In the genomic region with DNA sequence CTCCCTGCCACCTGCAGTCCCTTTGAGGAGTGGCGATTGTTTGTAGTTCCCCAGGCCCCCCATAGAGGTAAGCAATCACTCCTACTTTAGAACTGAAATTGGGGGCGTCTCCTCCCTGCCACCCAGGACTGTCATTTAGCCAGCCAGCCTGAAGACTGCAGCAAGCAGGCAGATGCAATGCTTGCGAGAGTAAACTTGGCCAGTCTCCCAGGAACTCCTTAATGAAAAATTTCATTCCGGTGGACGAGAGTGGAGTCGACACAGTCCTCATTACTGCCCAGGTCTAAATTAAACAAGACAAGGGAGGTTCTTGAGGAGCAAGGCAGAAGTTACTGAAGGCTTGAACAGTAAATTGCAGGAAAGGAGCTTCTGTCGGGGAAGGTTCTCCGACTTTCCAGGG, we compare ENCODE assay signal across 16 cellular contexts.
DNase-seq lines count a peak whose midpoint lies in the region; ATAC-seq and TF ChIP-seq lines count a peak whose summit lies in the region.
"Had no signal": no experiment of that assay in that cellular context is flagged by ENCODE, and none has a peak within 500 bp of the region (broad histone marks: within the 10 kb centered on the region; RNA-seq: fewer than 3 reads in every experiment).

No MANE protein-coding gene starts in this region.

- H3K36me3 ChIP-seq in gastroesophageal sphincter (no peaks in the 10 kb centered on the region), mesendoderm (ENCODE audit: control insufficient read depth, insufficient read depth, low read length) (no peaks in the 10 kb centered on the region)
- H3K36me3 ChIP-seq: SJCRH30 had no signal

- no peaks in the 10 kb centered on the region for H3K27me3 Mint-ChIP-seq in natural killer cell (ENCODE audit: low read depth in 2 of 2)
- H3K27me3 Mint-ChIP-seq in natural killer cell treated with Interleukin-12 subunit alpha and Interleukin-12 subunit beta and Interleukin-15 and Interleukin-18, amount 100 ng/mL, for 72 hours: no peaks in the 10 kb centered on the region
- H3K27me3 Mint-ChIP-seq: activated T-helper 17 cell treated with anti-CD3 and anti-CD28 coated beads, Interleukin-2, amount 50 U/mL, for 72 hours had no signal

- H3K27ac ChIP-seq in gastroesophageal sphincter (no peak overlapping the region), mesendoderm (ENCODE audit: low read depth, low read length) (no peak overlapping the region)
- H3K27ac ChIP-seq: C4-2B, SJCRH30 had no signal

- ATAC-seq in natural killer cell: no peak
- ATAC-seq in natural killer cell treated with Interleukin-12 subunit alpha and Interleukin-12 subunit beta and Interleukin-15 and Interleukin-18, amount 100 ng/mL, for 72 hours: no peak
- peak; percentile 49 for ATAC-seq in gastroesophageal sphincter
- no peak for ATAC-seq in GM21825 (IDR thresholded peaks at IDR 0.05; ENCODE audit: unreplicated experiment)
- ATAC-seq in GM21786 (IDR thresholded peaks at IDR 0.05; ENCODE audit: unreplicated experiment): no peak
- ATAC-seq: activated CD4-positive, CD25-positive, alpha-beta regulatory T cell treated with anti-CD3 and anti-CD28 coated beads, Interleukin-2, amount 50 U/mL, for 24 hours; activated T-helper 17 cell treated with anti-CD3 and anti-CD28 coated beads, Interleukin-2, amount 50 U/mL, for 72 hours; esophagus mucosa had no signal

- H4K8ac ChIP-seq in mesendoderm (ENCODE audit: low read depth, low read length): no peak overlapping the region

- TF ChIP-seq CTCF in natural killer cell (IDR thresholded peaks at IDR 0.05): no peak
- no peak for TF ChIP-seq CTCF in gastroesophageal sphincter (IDR thresholded peaks at IDR 0.05)

- no peak overlapping the region for H3K23ac ChIP-seq in mesendoderm (ENCODE audit: low read length)

- peak overlapping the region; percentile 65 to 94 for H3K27ac Mint-ChIP-seq in natural killer cell
- peak overlapping the region in 1 of 2 donors; percentile 94 for H3K27ac Mint-ChIP-seq in natural killer cell treated with Interleukin-12 subunit alpha and Interleukin-12 subunit beta and Interleukin-15 and Interleukin-18, amount 100 ng/mL, for 72 hours
- H3K27ac Mint-ChIP-seq: activated T-helper 17 cell treated with anti-CD3 and anti-CD28 coated beads, Interleukin-2, amount 50 U/mL, for 72 hours had no signal

- H3K9ac ChIP-seq in mesendoderm (ENCODE audit: low read length): no peak overlapping the region

- H4K5ac ChIP-seq in mesendoderm (ENCODE audit: low read length): no peak overlapping the region

- DNase-seq in natural killer cell (no peak), NCI-H446 treated with DMSO at 0.1 percent for 48 hours (lab: John Stamatoyannopoulos, UW) (peak; percentile 58), UCSD-AML1 (lab: John Stamatoyannopoulos, UW; ENCODE audit: unreplicated experiment) (no peak), mesendoderm (no peak)
- no peak for DNase-seq in natural killer cell treated with Interleukin-12 subunit alpha and Interleukin-12 subunit beta and Interleukin-15 and Interleukin-18, amount 100 ng/mL, for 72 hours (ENCODE audit: low spot score)
- DNase-seq: central memory CD4-positive, alpha-beta T cell; NCI-H510A had no signal

- no peaks in the 10 kb centered on the region for H3K79me2 ChIP-seq in mesendoderm (ENCODE audit: control insufficient read depth, insufficient read depth, low read length)

- H2BK120ac ChIP-seq in mesendoderm (ENCODE audit: low read depth, low read length): no peak overlapping the region

- WGBS in gastroesophageal sphincter (ENCODE audit: low coverage in 1 of 2), 2 donors: 25 to 33% methylated on average over 6 to 7 of the region's 8 CpGs
- no CpG with 5 or more reads among the region's 8 CpGs for WGBS in mesendoderm (ENCODE audit: extremely low coverage, insufficient coverage, low lambda C conversion rate)

- no peaks in the 10 kb centered on the region for H3K36me3 Mint-ChIP-seq in natural killer cell
- peaks cover 4% of the 10 kb centered on the region for H3K36me3 Mint-ChIP-seq in natural killer cell treated with Interleukin-12 subunit alpha and Interleukin-12 subunit beta and Interleukin-15 and Interleukin-18, amount 100 ng/mL, for 72 hours

- no peak overlapping the region for H2AK5ac ChIP-seq in mesendoderm (ENCODE audit: low read length)

- no peak overlapping the region for H3K4me3 ChIP-seq in gastroesophageal sphincter
- H3K4me3 ChIP-seq in mesendoderm (ENCODE audit: low read length): no peak overlapping the region
- H3K4me3 ChIP-seq: SJCRH30, smooth muscle cell had no signal

- no peak overlapping the region for H3K4me2 ChIP-seq in mesendoderm (ENCODE audit: low read length)
- H3K4me2 ChIP-seq: smooth muscle cell had no signal

- no peak overlapping the region for H3K18ac ChIP-seq in mesendoderm (ENCODE audit: low read length)

- H3K4ac ChIP-seq in mesendoderm (ENCODE audit: low read depth, low read length): no peak overlapping the region

- H3K9me3 ChIP-seq in gastroesophageal sphincter: no peaks in the 10 kb centered on the region
- H3K9me3 ChIP-seq: SJCRH30 had no signal

- no peak for TF ChIP-seq EP300 in gastroesophageal sphincter (IDR thresholded peaks at IDR 0.05)

- H3K4me1 Mint-ChIP-seq in natural killer cell: peaks cover 53 to 79% of the 10 kb centered on the region in 2 donors
- H3K4me1 Mint-ChIP-seq in natural killer cell treated with Interleukin-12 subunit alpha and Interleukin-12 subunit beta and Interleukin-15 and Interleukin-18, amount 100 ng/mL, for 72 hours (ENCODE audit: low read depth in 2 of 2): peaks cover 49 to 72% of the 10 kb centered on the region in 2 donors

- intact Hi-C loops in natural killer cell (cut with micrococcal nuclease): no loop called here

- H2BK5ac ChIP-seq in mesendoderm (ENCODE audit: low read length): no peak overlapping the region

- H3K4me1 ChIP-seq in gastroesophageal sphincter: peaks cover 0 to 38% (median 0%) of the 10 kb centered on the region in 3 donors
- peaks cover 11% of the 10 kb centered on the region for H3K4me1 ChIP-seq in mesendoderm (ENCODE audit: control insufficient read depth, low read depth, low read length)

- no peak overlapping the region for H3K56ac ChIP-seq in mesendoderm (ENCODE audit: low read length)

- no peak overlapping the region for H3K4me3 Mint-ChIP-seq in natural killer cell
- no peak overlapping the region for H3K4me3 Mint-ChIP-seq in natural killer cell treated with Interleukin-12 subunit alpha and Interleukin-12 subunit beta and Interleukin-15 and Interleukin-18, amount 100 ng/mL, for 72 hours
- H3K4me3 Mint-ChIP-seq: activated T-helper 17 cell treated with anti-CD3 and anti-CD28 coated beads, Interleukin-2, amount 50 U/mL, for 72 hours had no signal

- H3K79me1 ChIP-seq in mesendoderm (ENCODE audit: low read length): no peaks in the 10 kb centered on the region

- H2BK15ac ChIP-seq in mesendoderm (replicated peaks; ENCODE audit: low read depth): no peak overlapping the region

- TF ChIP-seq POLR2A in gastroesophageal sphincter (IDR thresholded peaks at IDR 0.05): no peak

- H3K9me3 Mint-ChIP-seq in natural killer cell: no peaks in the 10 kb centered on the region
- no peaks in the 10 kb centered on the region for H3K9me3 Mint-ChIP-seq in natural killer cell treated with Interleukin-12 subunit alpha and Interleukin-12 subunit beta and Interleukin-15 and Interleukin-18, amount 100 ng/mL, for 72 hours
- H3K9me3 Mint-ChIP-seq: activated T-helper 17 cell treated with anti-CD3 and anti-CD28 coated beads, Interleukin-2, amount 50 U/mL, for 72 hours had no signal

- H3K27me3 ChIP-seq in gastroesophageal sphincter: no peaks in the 10 kb centered on the region
- H3K27me3 ChIP-seq in mesendoderm (ENCODE audit: insufficient read depth, low read length, poor library complexity): no peaks in the 10 kb centered on the region
- H3K27me3 ChIP-seq: SJCRH30 had no signal
